ENCODE assay signal across 18 cellular contexts in genomic region chr13:53254495-53254894, GRCh38.
DNase-seq lines count a peak whose midpoint lies in the region; TF ChIP-seq lines count a peak whose summit lies in the region.
"Had no signal": no experiment of that assay in that cellular context is flagged by ENCODE, and none has a peak within 500 bp of the region (broad histone marks: within the 10 kb centered on the region; RNA-seq: fewer than 3 reads in every experiment).

No MANE protein-coding gene starts in this region.

- no peak overlapping the region for H3K27ac Mint-ChIP-seq in activated CD4-positive, alpha-beta T cell treated with anti-CD3 and anti-CD28 coated beads, Interleukin-2, amount 10 ng/mL, durations not matched to agents 24 days and 14 days
- no peak overlapping the region for H3K27ac Mint-ChIP-seq in activated CD4-positive, alpha-beta T cell treated with anti-CD3 and anti-CD28 coated beads, Interleukin-2, amount 10 ng/mL, durations not matched to agents 7 days and 5 days
- H3K27ac Mint-ChIP-seq in activated naive CD8-positive, alpha-beta T cell treated with anti-CD3 and anti-CD28 coated beads for 36 hours: no peak overlapping the region
- H3K27ac Mint-ChIP-seq: activated naive CD4-positive, alpha-beta T cell treated with anti-CD3 and anti-CD28 coated beads, Interleukin-2, amount 50 U/mL, for 24 hours; IgD-negative memory B cell; stimulated activated effector memory CD8-positive, alpha-beta T cell treated with anti-CD3 and anti-CD28 coated beads, Interleukin-12 subunit alpha, Interleukin-12 subunit beta, amount 100 ng/mL, for 72 hours had no signal

- POLR2A ChIA-PET in activated CD4-positive, alpha-beta T cell treated with anti-CD3 and anti-CD28 coated beads, Interleukin-2, amount 10 ng/mL, durations not matched to agents 7 days and 5 days (lab: Charles Lee): no interaction called here

- H3K36me3 Mint-ChIP-seq in activated CD4-positive, alpha-beta T cell treated with anti-CD3 and anti-CD28 coated beads, Interleukin-2, amount 10 ng/mL, durations not matched to agents 24 days and 14 days (ENCODE audit: low read depth): no peaks in the 10 kb centered on the region
- no peaks in the 10 kb centered on the region for H3K36me3 Mint-ChIP-seq in activated CD4-positive, alpha-beta T cell treated with anti-CD3 and anti-CD28 coated beads, Interleukin-2, amount 10 ng/mL, durations not matched to agents 7 days and 5 days (ENCODE audit: low read depth)
- no peaks in the 10 kb centered on the region for H3K36me3 Mint-ChIP-seq in activated naive CD8-positive, alpha-beta T cell treated with anti-CD3 and anti-CD28 coated beads for 36 hours
- H3K36me3 Mint-ChIP-seq: activated naive CD4-positive, alpha-beta T cell treated with anti-CD3 and anti-CD28 coated beads, Interleukin-2, amount 50 U/mL, for 24 hours; IgD-negative memory B cell; stimulated activated effector memory CD8-positive, alpha-beta T cell treated with anti-CD3 and anti-CD28 coated beads, Interleukin-12 subunit alpha, Interleukin-12 subunit beta, amount 100 ng/mL, for 72 hours had no signal

- no peaks in the 10 kb centered on the region for H3K27me3 Mint-ChIP-seq in activated CD4-positive, alpha-beta T cell treated with anti-CD3 and anti-CD28 coated beads, Interleukin-2, amount 10 ng/mL, durations not matched to agents 24 days and 14 days
- H3K27me3 Mint-ChIP-seq in activated CD4-positive, alpha-beta T cell treated with anti-CD3 and anti-CD28 coated beads, Interleukin-2, amount 10 ng/mL, durations not matched to agents 7 days and 5 days: no peaks in the 10 kb centered on the region
- H3K27me3 Mint-ChIP-seq in activated naive CD8-positive, alpha-beta T cell treated with anti-CD3 and anti-CD28 coated beads for 36 hours: peaks cover 3% of the 10 kb centered on the region
- H3K27me3 Mint-ChIP-seq: IgD-negative memory B cell had no signal

- 28 to 73% methylated on average over 4 of the region's 4 CpGs for WGBS in testis, 2 donors

- no peaks in the 10 kb centered on the region for H3K36me3 ChIP-seq in testis (ENCODE audit: low read depth, missing control alignments)
- H3K36me3 ChIP-seq: left ventricle myocardium inferior, right atrium auricular region had no signal

- H3K4me3 ChIP-seq in NB4 (ENCODE audit: low read depth, low read length): no peak overlapping the region
- H3K4me3 ChIP-seq in epithelial cell of esophagus (ENCODE audit: low read length): no peak overlapping the region
- H3K4me3 ChIP-seq in testis: no peak overlapping the region
- H3K4me3 ChIP-seq in dorsolateral prefrontal cortex: no peak overlapping the region
- H3K4me3 ChIP-seq: body of pancreas, left ventricle myocardium inferior, right atrium auricular region had no signal

- no peak for TF ChIP-seq POLR2A in NB4 (IDR thresholded peaks at IDR 0.05; ENCODE audit: extremely low read depth, insufficient read length)
- TF ChIP-seq POLR2A in testis (IDR thresholded peaks at IDR 0.05): no peak

- no peak overlapping the region for H3K4me3 Mint-ChIP-seq in activated CD4-positive, alpha-beta T cell treated with anti-CD3 and anti-CD28 coated beads, Interleukin-2, amount 10 ng/mL, durations not matched to agents 24 days and 14 days
- H3K4me3 Mint-ChIP-seq in activated CD4-positive, alpha-beta T cell treated with anti-CD3 and anti-CD28 coated beads, Interleukin-2, amount 10 ng/mL, durations not matched to agents 7 days and 5 days: no peak overlapping the region
- no peak overlapping the region for H3K4me3 Mint-ChIP-seq in activated naive CD8-positive, alpha-beta T cell treated with anti-CD3 and anti-CD28 coated beads for 36 hours
- H3K4me3 Mint-ChIP-seq: activated naive CD4-positive, alpha-beta T cell treated with anti-CD3 and anti-CD28 coated beads, Interleukin-2, amount 50 U/mL, for 24 hours; IgD-negative memory B cell; stimulated activated effector memory CD8-positive, alpha-beta T cell treated with anti-CD3 and anti-CD28 coated beads, Interleukin-12 subunit alpha, Interleukin-12 subunit beta, amount 100 ng/mL, for 72 hours had no signal

- H3K27me3 ChIP-seq in testis (no peaks in the 10 kb centered on the region), dorsolateral prefrontal cortex (peaks cover 0 to 3% (median 0%) of the 10 kb centered on the region in 45 donors)
- H3K27me3 ChIP-seq: body of pancreas, right atrium auricular region had no signal

- intact Hi-C loops in activated CD4-positive, alpha-beta T cell treated with anti-CD3 and anti-CD28 coated beads, Interleukin-2, amount 10 ng/mL, durations not matched to agents 24 days and 14 days (cut with micrococcal nuclease): no loop called here
- intact Hi-C loops in testis (cut with DNase I; ENCODE audit: low total_unique reads) (no loop called here), dorsolateral prefrontal cortex (cut with DNase I) (no loop called here)

- H3K9me3 Mint-ChIP-seq in activated CD4-positive, alpha-beta T cell treated with anti-CD3 and anti-CD28 coated beads, Interleukin-2, amount 10 ng/mL, durations not matched to agents 24 days and 14 days: no peaks in the 10 kb centered on the region
- no peaks in the 10 kb centered on the region for H3K9me3 Mint-ChIP-seq in activated CD4-positive, alpha-beta T cell treated with anti-CD3 and anti-CD28 coated beads, Interleukin-2, amount 10 ng/mL, durations not matched to agents 7 days and 5 days
- H3K9me3 Mint-ChIP-seq in activated naive CD8-positive, alpha-beta T cell treated with anti-CD3 and anti-CD28 coated beads for 36 hours: no peaks in the 10 kb centered on the region
- H3K9me3 Mint-ChIP-seq: activated naive CD4-positive, alpha-beta T cell treated with anti-CD3 and anti-CD28 coated beads, Interleukin-2, amount 50 U/mL, for 24 hours; stimulated activated effector memory CD8-positive, alpha-beta T cell treated with anti-CD3 and anti-CD28 coated beads, Interleukin-12 subunit alpha, Interleukin-12 subunit beta, amount 100 ng/mL, for 72 hours had no signal

- no peak overlapping the region for H3K27ac ChIP-seq in testis
- no peak overlapping the region for H3K27ac ChIP-seq in dorsolateral prefrontal cortex
- H3K27ac ChIP-seq: body of pancreas, left ventricle myocardium inferior, right atrium auricular region had no signal

- TF ChIP-seq CTCF in NB4 (IDR thresholded peaks at IDR 0.05; ENCODE audit: low read depth, low read length) (no peak), epithelial cell of esophagus (IDR thresholded peaks at IDR 0.05; ENCODE audit: insufficient read depth, low read depth, low read length, missing control alignments) (no peak), testis (IDR thresholded peaks at IDR 0.05) (no peak), dorsolateral prefrontal cortex (IDR thresholded peaks at IDR 0.05 in 54 of 56, conservative IDR thresholded peaks at IDR 0.05 in 2 of 56; ENCODE audit: low read depth in 1 of 56, partially characterized antibody in 56 of 56) (no peak)

- CTCF ChIA-PET in activated CD4-positive, alpha-beta T cell treated with anti-CD3 and anti-CD28 coated beads, Interleukin-2, amount 10 ng/mL, durations not matched to agents 7 days and 5 days (lab: Charles Lee): no interaction called here

- H3K4me1 ChIP-seq in testis: no peaks in the 10 kb centered on the region
- H3K4me1 ChIP-seq: body of pancreas, left ventricle myocardium inferior, right atrium auricular region had no signal

- DNase-seq in activated CD4-positive, alpha-beta T cell treated with anti-CD3 and anti-CD28 coated beads, Interleukin-2, amount 10 ng/mL, durations not matched to agents 24 days and 14 days: peak; percentile 55
- DNase-seq in activated CD4-positive, alpha-beta T cell treated with anti-CD3 and anti-CD28 coated beads, Interleukin-2, amount 10 ng/mL, durations not matched to agents 7 days and 5 days: no peak
- DNase-seq in NB4 (ENCODE audit: low read depth): peak; percentile 26
- DNase-seq in epithelial cell of esophagus (ENCODE audit: low read depth): peak; percentile 7
- peak; percentile 22 for DNase-seq in testis
- DNase-seq in amniotic stem cell (lab: John Stamatoyannopoulos, UW): no peak
- no peak for DNase-seq in activated naive CD8-positive, alpha-beta T cell treated with anti-CD3 and anti-CD28 coated beads for 36 hours
- DNase-seq in dorsolateral prefrontal cortex: no peak
- DNase-seq: activated T-cell treated with anti-CD3 and anti-CD28 coated beads for 4 hours, C1 segment of cervical spinal cord, left ventricle myocardium inferior, NCI-H774, occipital lobe had no signal

- H3K9me3 ChIP-seq in testis: no peaks in the 10 kb centered on the region
- H3K9me3 ChIP-seq: body of pancreas, left ventricle myocardium inferior, right atrium auricular region had no signal

- H3K4me1 Mint-ChIP-seq in activated CD4-positive, alpha-beta T cell treated with anti-CD3 and anti-CD28 coated beads, Interleukin-2, amount 10 ng/mL, durations not matched to agents 24 days and 14 days: no peaks in the 10 kb centered on the region
- no peaks in the 10 kb centered on the region for H3K4me1 Mint-ChIP-seq in activated CD4-positive, alpha-beta T cell treated with anti-CD3 and anti-CD28 coated beads, Interleukin-2, amount 10 ng/mL, durations not matched to agents 7 days and 5 days
- no peaks in the 10 kb centered on the region for H3K4me1 Mint-ChIP-seq in activated naive CD8-positive, alpha-beta T cell treated with anti-CD3 and anti-CD28 coated beads for 36 hours
- H3K4me1 Mint-ChIP-seq: activated naive CD4-positive, alpha-beta T cell treated with anti-CD3 and anti-CD28 coated beads, Interleukin-2, amount 50 U/mL, for 24 hours; stimulated activated effector memory CD8-positive, alpha-beta T cell treated with anti-CD3 and anti-CD28 coated beads, Interleukin-12 subunit alpha, Interleukin-12 subunit beta, amount 100 ng/mL, for 72 hours had no signal

Comparison
In these comparisons a context has a peak if more than half of its experiments do, and no peak if none do; other contexts are left out.
1. DNase-seq: peak in activated CD4-positive, alpha-beta T cell treated with anti-CD3 and anti-CD28 coated beads, Interleukin-2, amount 10 ng/mL, durations not matched to agents 24 days and 14 days (single experiment), NB4 (single experiment), epithelial cell of esophagus (single experiment) and testis (single experiment); none in activated CD4-positive, alpha-beta T cell treated with anti-CD3 and anti-CD28 coated beads, Interleukin-2, amount 10 ng/mL, durations not matched to agents 7 days and 5 days (single experiment), amniotic stem cell (single experiment), activated naive CD8-positive, alpha-beta T cell treated with anti-CD3 and anti-CD28 coated beads for 36 hours (single experiment) and dorsolateral prefrontal cortex (0 of 10).